In genomic region chr2:101187131-101187530, GRCh38 we compare ENCODE assay signal across 17 cellular contexts. TPM values are rescaled to one million over a fixed set of nuclear protein-coding genes. Genes with fewer than 3 reads are reported as not detected.
DNase-seq lines count a peak whose midpoint lies in the region; ATAC-seq and TF ChIP-seq lines count a peak whose summit lies in the region.
"Had no signal": no experiment of that assay in that cellular context is flagged by ENCODE, and none has a peak within 500 bp of the region (broad histone marks: within the 10 kb centered on the region; RNA-seq: fewer than 3 reads in every experiment).

No MANE protein-coding gene starts in this region.

- H3K9me3 ChIP-seq in mammary epithelial cell (replicated peaks; ENCODE audit: insufficient read depth, low read length) (no peaks in the 10 kb centered on the region), breast epithelium (no peaks in the 10 kb centered on the region), parathyroid adenoma (ENCODE audit: control insufficient read depth, low read length) (no peaks in the 10 kb centered on the region)

- H3K36me3 ChIP-seq in mammary epithelial cell (ENCODE audit: insufficient read depth, low read length) (no peaks in the 10 kb centered on the region), breast epithelium (no peaks in the 10 kb centered on the region), parathyroid adenoma (ENCODE audit: control insufficient read depth, insufficient read depth, low read length) (no peaks in the 10 kb centered on the region)
- H3K36me3 ChIP-seq: BLaER1 had no signal

- in situ Hi-C loops in mammary epithelial cell (cut with MboI; ENCODE audit: low sequenced_read_pairs in 2 of 2): no loop called here

- ATAC-seq in HG02885 (IDR thresholded peaks at IDR 0.05; ENCODE audit: poor library complexity, unreplicated experiment) (no peak), HG03432 (IDR thresholded peaks at IDR 0.05; ENCODE audit: unreplicated experiment) (no peak)
- ATAC-seq: GM12878, GM23338, HepG2 had no signal

- TF ChIP-seq CTCF in mammary epithelial cell (conservative IDR thresholded peaks at IDR 0.05 in 1 of 2, IDR thresholded peaks at IDR 0.05 in 1 of 2; ENCODE audit: extremely low read depth in 1 of 2, insufficient read depth in 1 of 2, low read depth in 1 of 2, low read length in 2 of 2) (no peak), breast epithelium (IDR thresholded peaks at IDR 0.05) (no peak), epithelial cell of esophagus (IDR thresholded peaks at IDR 0.05; ENCODE audit: insufficient read depth, low read depth, low read length, missing control alignments) (no peak), parathyroid adenoma (IDR thresholded peaks at IDR 0.05) (no peak)

- H3K79me2 ChIP-seq in mammary epithelial cell (ENCODE audit: insufficient read depth, low read length): no peaks in the 10 kb centered on the region
- H3K79me2 ChIP-seq in parathyroid adenoma: no peaks in the 10 kb centered on the region

- H3K27ac ChIP-seq in mammary epithelial cell (ENCODE audit: insufficient read depth, low read depth, low read length): no peak overlapping the region
- no peak overlapping the region for H3K27ac ChIP-seq in breast epithelium
- peak overlapping the region; percentile 34 for H3K27ac ChIP-seq in parathyroid adenoma
- H3K27ac ChIP-seq: BLaER1 had no signal

- peaks cover 35% of the 10 kb centered on the region for H3K4me1 ChIP-seq in mammary epithelial cell (ENCODE audit: insufficient read depth, low read length)
- no peaks in the 10 kb centered on the region for H3K4me1 ChIP-seq in breast epithelium
- H3K4me1 ChIP-seq in parathyroid adenoma: peaks cover 19% of the 10 kb centered on the region

- H3K4me3 ChIP-seq in mammary epithelial cell (replicated peaks in 1 of 3; ENCODE audit: insufficient read depth in 1 of 3, low read depth in 2 of 3, low read length in 3 of 3) (no peak overlapping the region), breast epithelium (no peak overlapping the region), epithelial cell of esophagus (ENCODE audit: low read length) (no peak overlapping the region), parathyroid adenoma (ENCODE audit: low read depth, low read length) (no peak overlapping the region)
- H3K4me3 ChIP-seq: BLaER1, GM12878, GM23338 had no signal

- H3K4me2 ChIP-seq in mammary epithelial cell (ENCODE audit: insufficient read depth, low read depth, low read length) (no peak overlapping the region), parathyroid adenoma (ENCODE audit: low read length) (no peak overlapping the region)
- H3K4me2 ChIP-seq: BLaER1, GM23338 had no signal

- CTCF ChIA-PET in mammary epithelial cell (lab: Charles Lee; ENCODE audit: low non-redundant PET): no interaction called here

- H3K9ac ChIP-seq in mammary epithelial cell (ENCODE audit: insufficient read depth, low read length): no peak overlapping the region
- no peak overlapping the region for H3K9ac ChIP-seq in parathyroid adenoma
- H3K9ac ChIP-seq: BLaER1 had no signal

- no TSS peak for BruUV-seq in mammary epithelial cell (replicated peaks; lab: Mats Ljungman, UMichigan)

- no peaks in the 10 kb centered on the region for H3K27me3 ChIP-seq in mammary epithelial cell (ENCODE audit: insufficient read depth, low read length)
- no peaks in the 10 kb centered on the region for H3K27me3 ChIP-seq in breast epithelium
- H3K27me3 ChIP-seq in parathyroid adenoma (ENCODE audit: control insufficient read depth, insufficient read depth, low read length): no peaks in the 10 kb centered on the region
- H3K27me3 ChIP-seq: BLaER1 had no signal

- dilution Hi-C loops in mammary epithelial cell (cut with HindIII; ENCODE audit: low sequenced_read_pairs): no loop called here

- DNase-seq in mammary epithelial cell: peak; percentile 31
- no peak for DNase-seq in breast epithelium (ENCODE audit: low spot score in 2 of 2)
- peak; percentile 69 for DNase-seq in epithelial cell of esophagus (ENCODE audit: low read depth)
- no peak for DNase-seq in activated T-cell treated with anti-CD3 and anti-CD28 coated beads for 4 hours
- DNase-seq: 8988T; CD4-positive, alpha-beta memory T cell; DMS153; DND-41; EL; HCEC 1CT had no signal

- intact Hi-C loops in mammary epithelial cell (cut with micrococcal nuclease) (no loop called here), breast epithelium (cut with DNase I; ENCODE audit: low total_unique reads) (no loop called here)

- 73% methylated on average over 2 of the region's 2 CpGs for WGBS in mammary epithelial cell (ENCODE audit: low coverage, missing lambda C conversion rate)

- no peak for TF ChIP-seq POLR2A in breast epithelium (IDR thresholded peaks at IDR 0.05)

- no peak overlapping the region for H2AFZ ChIP-seq in mammary epithelial cell (ENCODE audit: low read depth, low read length)
- peak overlapping the region; percentile 62 for H2AFZ ChIP-seq in parathyroid adenoma
- H2AFZ ChIP-seq: GM23338 had no signal

- H4K20me1 ChIP-seq in mammary epithelial cell (ENCODE audit: insufficient read depth, low read length): no peaks in the 10 kb centered on the region
- H4K20me1 ChIP-seq: BLaER1 had no signal

RNA-seq across cellular contexts. Expression of gene TBC1D8, which starts 35.9 kb away (rescaled TPM):
- 10 to 100 TPM in 1 of 2 donors, 1 to 10 TPM in 1; 9.0 to 19.2 TPM for total RNA-seq in mammary epithelial cell
- 13.2 TPM for polyA plus RNA-seq in mammary epithelial cell
- polyA minus RNA-seq in mammary epithelial cell: 28.4 TPM
- total RNA-seq in breast epithelium: 10 to 100 TPM; 19.5 to 92.4 (median 89.7) TPM

Comparison
In these comparisons a context has a peak if more than half of its experiments do, and no peak if none do; other contexts are left out.
1. DNase-seq: peak in mammary epithelial cell (single experiment) and epithelial cell of esophagus (single experiment); none in breast epithelium (0 of 2) and activated T-cell treated with anti-CD3 and anti-CD28 coated beads for 4 hours (single experiment).